ENCODE assay signal across 28 cellular contexts in the genomic region with DNA sequence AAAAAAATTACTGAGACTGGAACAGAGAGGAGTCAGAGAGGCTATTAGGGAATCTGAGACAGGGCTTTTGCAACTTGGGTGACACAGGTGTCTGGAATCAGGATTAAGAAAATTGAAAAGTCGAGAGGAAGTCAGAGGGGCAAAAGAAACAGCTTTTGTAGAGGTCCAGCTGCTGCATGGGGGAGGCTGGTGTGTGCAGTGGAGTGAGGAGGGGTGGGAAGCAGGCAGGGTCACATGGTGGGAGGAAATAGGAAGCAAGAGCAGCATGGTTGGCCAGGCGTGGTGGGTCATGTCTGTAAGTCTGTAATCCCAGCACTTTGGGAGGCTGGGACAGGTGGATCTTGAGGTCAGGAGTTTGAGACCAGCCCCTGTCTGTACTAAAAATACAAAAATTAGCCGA.
DNase-seq lines count a peak whose midpoint lies in the region; ATAC-seq and TF ChIP-seq lines count a peak whose summit lies in the region.
"Had no signal": no experiment of that assay in that cellular context is flagged by ENCODE, and none has a peak within 500 bp of the region (broad histone marks: within the 10 kb centered on the region; RNA-seq: fewer than 3 reads in every experiment).

No MANE protein-coding gene starts in this region.

- peaks cover 7% of the 10 kb centered on the region for H3K36me3 Mint-ChIP-seq in nephron progenitor cell (ENCODE audit: low read depth)
- H3K36me3 Mint-ChIP-seq: CD4-positive, CD25-positive, alpha-beta regulatory T cell had no signal

- no peak for ATAC-seq in RWPE2 (ENCODE audit: low read depth)

- peak overlapping the region; percentile 85 for H3K27ac Mint-ChIP-seq in nephron progenitor cell
- H3K27ac Mint-ChIP-seq: CD4-positive, CD25-positive, alpha-beta regulatory T cell had no signal

- TF ChIP-seq CTCF in RWPE2 (IDR thresholded peaks at IDR 0.05; ENCODE audit: poor library complexity, severe bottlenecking) (no peak), nephron progenitor cell (IDR thresholded peaks at IDR 0.05) (no peak)

- no peak overlapping the region for H3K4me3 Mint-ChIP-seq in nephron progenitor cell
- H3K4me3 Mint-ChIP-seq: CD4-positive, CD25-positive, alpha-beta regulatory T cell had no signal

- peaks cover 16% of the 10 kb centered on the region for H3K9me3 Mint-ChIP-seq in nephron progenitor cell

- H3K4me3 ChIP-seq in BLaER1 (no peak overlapping the region), RWPE2 (ENCODE audit: severe bottlenecking) (no peak overlapping the region)
- H3K4me3 ChIP-seq: Peyer's patch had no signal

- no peaks in the 10 kb centered on the region for H3K36me3 ChIP-seq in BLaER1
- H3K36me3 ChIP-seq in RWPE2 (ENCODE audit: low read depth): no peaks in the 10 kb centered on the region
- H3K36me3 ChIP-seq: BE2C, Peyer's patch had no signal

- H3K27ac ChIP-seq in BLaER1: peak overlapping the region; percentile 70
- H3K27ac ChIP-seq in RWPE2 (ENCODE audit: poor library complexity, severe bottlenecking): no peak overlapping the region
- H3K27ac ChIP-seq: HL-60, Peyer's patch had no signal

- no peak overlapping the region for H3K9ac ChIP-seq in BLaER1
- H3K9ac ChIP-seq: SK-N-SH had no signal

- H3K27me3 Mint-ChIP-seq in nephron progenitor cell (ENCODE audit: low read depth, poor library complexity): peaks cover 7% of the 10 kb centered on the region

- H3K4me2 ChIP-seq in BLaER1: peak overlapping the region; percentile 73
- H3K4me2 ChIP-seq: SK-N-SH had no signal

- peaks cover 41% of the 10 kb centered on the region for H3K4me1 Mint-ChIP-seq in nephron progenitor cell
- H3K4me1 Mint-ChIP-seq: CD4-positive, CD25-positive, alpha-beta regulatory T cell had no signal

- DNase-seq in NCI-H524 (lab: John Stamatoyannopoulos, UW) (peak; percentile 87 to 94), RWPE2 (ENCODE audit: low spot score) (peak; percentile 36), nephron progenitor cell (no peak), dermis blood vessel endothelial cell (no peak), islet precursor cell (no peak), SIG-M5 treated with dmso at 0.1 percent for 504 hours (lab: John Stamatoyannopoulos, UW; ENCODE audit: unreplicated experiment) (no peak)
- no peak for DNase-seq in stimulated activated CD4-positive, alpha-beta T cell treated with anti-CD3 and anti-CD28 coated beads, Interleukin-2, amount 100 ng/mL, for 24 hours
- DNase-seq: 8988T; ACHN; BE2C; CD4-positive, CD25-positive, alpha-beta regulatory T cell; COR-L47; EL; GDM1; NCI-H1092 treated with DMSO at 0.1 percent for 48 hours; NCI-H1436 treated with DMSO at 0.1 percent for 48 hours; NCI-H187 treated with DMSO at 0.1 percent for 48 hours; NCI-H2171 treated with DMSO at 0.1 percent for 48 hours; NCI-H345; NCI-H510A treated with DMSO at 0.1 percent for 48 hours; NCI-H774; OCI-M1; Peyer's patch; SIG-M5; SK-N-SH; SW 1271 had no signal

- H3K9me3 ChIP-seq in BLaER1 (no peaks in the 10 kb centered on the region), RWPE2 (ENCODE audit: severe bottlenecking) (no peaks in the 10 kb centered on the region)
- H3K9me3 ChIP-seq: BE2C, Peyer's patch, SK-N-SH had no signal

- no peaks in the 10 kb centered on the region for H4K20me1 ChIP-seq in BLaER1

- peaks cover 33% of the 10 kb centered on the region for H3K4me1 ChIP-seq in BLaER1
- no peaks in the 10 kb centered on the region for H3K4me1 ChIP-seq in RWPE2 (ENCODE audit: insufficient read depth, poor library complexity, severe bottlenecking)
- H3K4me1 ChIP-seq: BE2C, Peyer's patch had no signal

- H3K27me3 ChIP-seq in BLaER1 (no peaks in the 10 kb centered on the region), RWPE2 (ENCODE audit: insufficient read depth, poor library complexity, severe bottlenecking) (peaks cover 22% of the 10 kb centered on the region)
- H3K27me3 ChIP-seq: Peyer's patch had no signal

Comparison
In these comparisons a context has a peak if more than half of its experiments do, and no peak if none do; other contexts are left out.
1. DNase-seq: peak in NCI-H524 (2 of 2) and RWPE2 (single experiment); none in nephron progenitor cell (single experiment), stimulated activated CD4-positive, alpha-beta T cell treated with anti-CD3 and anti-CD28 coated beads, Interleukin-2, amount 100 ng/mL, for 24 hours (0 of 2), dermis blood vessel endothelial cell (single experiment), islet precursor cell (single experiment) and SIG-M5 treated with dmso at 0.1 percent for 504 hours (single experiment).